In the genomic region with DNA sequence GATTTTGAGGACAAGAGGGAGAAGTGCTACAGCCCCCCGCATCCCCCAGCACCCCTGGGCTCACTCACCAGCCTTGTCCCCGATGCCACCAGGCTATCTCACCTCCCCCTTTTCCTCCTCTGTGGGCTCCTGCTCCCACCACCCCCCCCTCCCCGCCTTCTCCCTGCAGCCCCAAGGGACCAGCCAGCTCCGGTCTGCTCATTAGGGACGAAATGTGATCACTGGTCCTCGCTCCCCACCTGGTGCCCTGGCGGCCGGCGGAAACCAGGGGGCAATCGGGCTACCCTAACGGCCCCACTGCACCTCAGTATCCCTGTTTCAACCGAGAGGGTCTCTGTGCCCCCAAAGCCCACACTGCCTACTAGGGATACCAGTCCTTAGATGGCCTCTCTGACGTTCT, we compare ENCODE assay signal across 10 cellular contexts. TPM values are rescaled to one million over a fixed set of nuclear protein-coding genes. Genes with fewer than 3 reads are reported as not detected.
DNase-seq lines count a peak whose midpoint lies in the region; TF ChIP-seq lines count a peak whose summit lies in the region.
"Had no signal": no experiment of that assay in that cellular context is flagged by ENCODE, and none has a peak within 500 bp of the region (broad histone marks: within the 10 kb centered on the region; RNA-seq: fewer than 3 reads in every experiment).

No MANE protein-coding gene starts in this region.

- no peaks in the 10 kb centered on the region for H3K9me3 ChIP-seq in OCI-LY7 (ENCODE audit: low read length)
- H3K9me3 ChIP-seq in MM.1S (replicated peaks; ENCODE audit: insufficient read depth, low read length): no peaks in the 10 kb centered on the region
- H3K9me3 ChIP-seq: adrenal gland, SJSA1 had no signal

- no peaks in the 10 kb centered on the region for H3K36me3 Mint-ChIP-seq in nephron progenitor cell (ENCODE audit: low read depth)
- H3K36me3 Mint-ChIP-seq: stimulated activated memory B cell treated with anti-CD40 and anti-IgM and Interleukin-4, amounts not matched to agents 10 μg/mL and 1 μg/mL and 100 μg/mL, for 72 hours had no signal

- intact Hi-C loops in OCI-LY7 (cut with micrococcal nuclease; ENCODE audit: unreplicated experiment): no loop called here

- CTCF ChIA-PET in OCI-LY7 (lab: Charles Lee; ENCODE audit: unreplicated experiment): interaction anchor here (0.5 kb wide), 1 partner anchor 160 kb away, joined by 3 read pairs; no protein-coding TSS in a partner anchor

- H3F3A ChIP-seq in MM.1S (ENCODE audit: insufficient read depth, low read length): no peaks in the 10 kb centered on the region

- peak; percentile 21 for DNase-seq in GM20000 (ENCODE audit: low spot score)
- no peak for DNase-seq in OCI-LY7 (ENCODE audit: low spot score)
- DNase-seq in nephron progenitor cell: no peak
- DNase-seq in MM.1S: no peak
- no peak for DNase-seq in activated CD8-positive, alpha-beta memory T cell treated with anti-CD3 and anti-CD28 coated beads, Interleukin-2, amount 50 U/mL, for 4 hours
- no peak for DNase-seq in ecto neural progenitor cell (ENCODE audit: low spot score)
- DNase-seq: adrenal gland had no signal

- H3K27ac ChIP-seq in OCI-LY7 (ENCODE audit: low read depth, low read length, poor library complexity, severe bottlenecking): no peak overlapping the region
- H3K27ac ChIP-seq in MM.1S (ENCODE audit: low read length): no peak overlapping the region
- H3K27ac ChIP-seq: SJSA1 had no signal

- H3K27ac Mint-ChIP-seq in nephron progenitor cell: no peak overlapping the region

- no peak overlapping the region for H3K9ac ChIP-seq in MM.1S (ENCODE audit: low read length)

- H3K4me2 ChIP-seq in OCI-LY7 (ENCODE audit: low read length): peak overlapping the region; percentile 63
- no peak overlapping the region for H3K4me2 ChIP-seq in MM.1S (ENCODE audit: low read depth, low read length)

- H3K27me3 ChIP-seq in MM.1S (replicated peaks; ENCODE audit: insufficient read depth, low read length): peaks cover 79% of the 10 kb centered on the region

- H3K9me3 Mint-ChIP-seq in nephron progenitor cell: peaks cover 12% of the 10 kb centered on the region
- H3K9me3 Mint-ChIP-seq: stimulated activated memory B cell treated with anti-CD40 and anti-IgM and Interleukin-4, amounts not matched to agents 10 μg/mL and 1 μg/mL and 100 μg/mL, for 72 hours had no signal

- H3K4me3 ChIP-seq in OCI-LY7 (ENCODE audit: low read depth, low read length, poor library complexity, severe bottlenecking) (no peak overlapping the region), MM.1S (ENCODE audit: low read length) (no peak overlapping the region)
- H3K4me3 ChIP-seq: SJSA1 had no signal

- POLR2A ChIA-PET in OCI-LY7 (lab: Charles Lee): interaction anchor here (0.5 kb wide), 1 partner anchor 68 kb away, joined by 3 read pairs; no protein-coding TSS in a partner anchor

- H3K27me3 Mint-ChIP-seq in nephron progenitor cell (ENCODE audit: low read depth, poor library complexity): peaks cover 100% of the 10 kb centered on the region

- H3K4me1 ChIP-seq in OCI-LY7 (ENCODE audit: insufficient read depth, low read length, poor library complexity, severe bottlenecking): peaks cover 19% of the 10 kb centered on the region
- 0 out of 2 replicates have a peak, but pooled peaks cover 7% of the 10 kb centered on the region for H3K4me1 ChIP-seq in MM.1S (ENCODE audit: low read length)

- H3K36me3 ChIP-seq in OCI-LY7 (ENCODE audit: insufficient read depth, low read length) (no peaks in the 10 kb centered on the region), MM.1S (replicated peaks; ENCODE audit: insufficient read depth, low read length) (no peaks in the 10 kb centered on the region)
- H3K36me3 ChIP-seq: adrenal gland, SJSA1 had no signal

- peak overlapping the region; percentile 15 for H3K4me3 Mint-ChIP-seq in nephron progenitor cell

- peaks cover 49% of the 10 kb centered on the region for H3K4me1 Mint-ChIP-seq in nephron progenitor cell

- no TSS peak for BruUV-seq in OCI-LY7 (replicated peaks; lab: Mats Ljungman, UMichigan)

- TF ChIP-seq CTCF in GM20000 (IDR thresholded peaks at IDR 0.05; ENCODE audit: extremely low read depth, missing control alignments): no peak
- no peak for TF ChIP-seq CTCF in OCI-LY7 (conservative IDR thresholded peaks at IDR 0.05; ENCODE audit: low read length)
- TF ChIP-seq CTCF in nephron progenitor cell (IDR thresholded peaks at IDR 0.05): no peak
- no peak for TF ChIP-seq CTCF in MM.1S (IDR thresholded peaks at IDR 0.05; ENCODE audit: low read length)

- H3K79me2 ChIP-seq in OCI-LY7 (ENCODE audit: insufficient read depth, low read depth, low read length) (no peaks in the 10 kb centered on the region), MM.1S (ENCODE audit: low read length) (no peaks in the 10 kb centered on the region)

- H2AFZ ChIP-seq in OCI-LY7 (ENCODE audit: low read length) (no peak overlapping the region), MM.1S (ENCODE audit: low read length) (no peak overlapping the region)

- H3K9me2 ChIP-seq in OCI-LY7 (ENCODE audit: insufficient read depth, low read length) (no peaks in the 10 kb centered on the region), MM.1S (replicated peaks; ENCODE audit: insufficient read depth, low read length) (no peaks in the 10 kb centered on the region)

- H4K20me1 ChIP-seq in OCI-LY7 (ENCODE audit: insufficient read depth, low read length) (no peaks in the 10 kb centered on the region), MM.1S (ENCODE audit: insufficient read depth, low read length) (no peaks in the 10 kb centered on the region)

RNA-seq across cellular contexts. Expression of gene GPR4, which starts 2.7 kb away (rescaled TPM):
- total RNA-seq in OCI-LY7 (2014; rRNA removed; shearing (Covaris generic)): 0.38 TPM in 1 of 2 replicates, not detected in the other
- not detected in 2 replicates for total RNA-seq in OCI-LY7 (2022)
- total RNA-seq: osteocyte, SJSA1 had no signal

RNA-seq across cellular contexts. Expression of gene OPA3, which starts 14.7 kb away (rescaled TPM):
- total RNA-seq in OCI-LY7 (2014; rRNA removed; shearing (Covaris generic)): 4.4 and 5.8 TPM in 2 replicates
- total RNA-seq in OCI-LY7 (2022): 10.6 and 12.0 TPM in 2 replicates

RNA-seq across cellular contexts. Expression of gene EML2, which starts 39.9 kb away (rescaled TPM):
- total RNA-seq in OCI-LY7 (2014; rRNA removed; shearing (Covaris generic)): 23.6 and 26.1 TPM in 2 replicates
- total RNA-seq in OCI-LY7 (2022): 47.5 and 52.5 TPM in 2 replicates
